ENCODE assay signal across 8 cellular contexts in genomic region chr4:144355809-144356757, GRCh38.
DNase-seq lines count a peak whose midpoint lies in the region; ATAC-seq, FAIRE-seq and TF ChIP-seq lines count a peak whose summit lies in the region.

No MANE protein-coding gene starts in this region.

- intact Hi-C loops in HepG2 (cut with micrococcal nuclease; ENCODE audit: unreplicated experiment): no loop called here

- H3K9me3 Mint-ChIP-seq in activated T-cell treated with anti-CD3 and anti-CD28 coated beads, Interleukin-2, amount 50 U/mL, for 72 hours: peaks cover 0 to 3% of the 10 kb centered on the region in 2 donors
- no peaks in the 10 kb centered on the region for H3K9me3 Mint-ChIP-seq in activated T-cell treated with anti-CD3 and anti-CD28 coated beads, Interleukin-2, amount 50 U/mL, for 4 hours
- no peaks in the 10 kb centered on the region for H3K9me3 Mint-ChIP-seq in activated naive CD8-positive, alpha-beta T cell treated with anti-CD3 and anti-CD28 coated beads, Interleukin-2, amount 10 ng/mL, durations not matched to agents 7 days and 5 days

- FAIRE-seq in HepG2 (lab: Jason Lieb, UNC): no peak

- no peak for TF ChIP-seq POLR2A in HepG2 (IDR thresholded peaks at IDR 0.05; ENCODE audit: insufficient read depth in 1 of 2, low read depth in 2 of 2, low read length in 2 of 2)

- no peaks in the 10 kb centered on the region for H3K79me2 ChIP-seq in KMS-11 (ENCODE audit: insufficient read depth, low read depth)
- H3K79me2 ChIP-seq in HepG2 (ENCODE audit: insufficient read depth, low read length): no peaks in the 10 kb centered on the region

- peaks cover 36% of the 10 kb centered on the region for H3K4me1 ChIP-seq in KMS-11 (ENCODE audit: low read depth, poor library complexity, severe bottlenecking)
- H3K4me1 ChIP-seq in HepG2 (ENCODE audit: insufficient read depth, low read length): no peaks in the 10 kb centered on the region

- H3K4me1 Mint-ChIP-seq in activated T-cell treated with anti-CD3 and anti-CD28 coated beads, Interleukin-2, amount 50 U/mL, for 72 hours (ENCODE audit: low read depth): peaks cover 19% of the 10 kb centered on the region
- H3K4me1 Mint-ChIP-seq in activated T-cell treated with anti-CD3 and anti-CD28 coated beads, Interleukin-2, amount 50 U/mL, for 4 hours (ENCODE audit: low read depth): no peaks in the 10 kb centered on the region
- H3K4me1 Mint-ChIP-seq in activated naive CD8-positive, alpha-beta T cell treated with anti-CD3 and anti-CD28 coated beads, Interleukin-2, amount 10 ng/mL, durations not matched to agents 7 days and 5 days: peaks cover 2% of the 10 kb centered on the region

- H3K36me3 Mint-ChIP-seq in activated T-cell treated with anti-CD3 and anti-CD28 coated beads, Interleukin-2, amount 50 U/mL, for 72 hours (ENCODE audit: insufficient read depth in 2 of 2): no peaks in the 10 kb centered on the region
- no peaks in the 10 kb centered on the region for H3K36me3 Mint-ChIP-seq in activated T-cell treated with anti-CD3 and anti-CD28 coated beads, Interleukin-2, amount 50 U/mL, for 4 hours (ENCODE audit: insufficient read depth)
- no peaks in the 10 kb centered on the region for H3K36me3 Mint-ChIP-seq in activated naive CD8-positive, alpha-beta T cell treated with anti-CD3 and anti-CD28 coated beads, Interleukin-2, amount 10 ng/mL, durations not matched to agents 7 days and 5 days

- H3K27me3 Mint-ChIP-seq in activated T-cell treated with anti-CD3 and anti-CD28 coated beads, Interleukin-2, amount 50 U/mL, for 72 hours (ENCODE audit: low read depth): peaks cover 25% of the 10 kb centered on the region
- H3K27me3 Mint-ChIP-seq in activated T-cell treated with anti-CD3 and anti-CD28 coated beads, Interleukin-2, amount 50 U/mL, for 4 hours (ENCODE audit: low read depth): peaks cover 7% of the 10 kb centered on the region
- peaks cover 7% of the 10 kb centered on the region for H3K27me3 Mint-ChIP-seq in activated naive CD8-positive, alpha-beta T cell treated with anti-CD3 and anti-CD28 coated beads, Interleukin-2, amount 10 ng/mL, durations not matched to agents 7 days and 5 days

- peak; percentile 71 to 79 for ATAC-seq in activated T-cell treated with anti-CD3 and anti-CD28 coated beads, Interleukin-2, amount 50 U/mL, for 72 hours (replicated peaks in 1 of 2)
- no peak for ATAC-seq in activated T-cell treated with anti-CD3 and anti-CD28 coated beads, Interleukin-2, amount 50 U/mL, for 4 hours
- peak; percentile 36 for ATAC-seq in activated naive CD8-positive, alpha-beta T cell treated with anti-CD3 and anti-CD28 coated beads, Interleukin-2, amount 10 ng/mL, durations not matched to agents 7 days and 5 days (ENCODE audit: low read depth)
- peak; percentile 67 for ATAC-seq in HepG2

- TF ChIP-seq CTCF in KMS-11 (conservative IDR thresholded peaks at IDR 0.05; ENCODE audit: low read depth, low read length): peak; percentile 57
- TF ChIP-seq CTCF in HepG2 (CRISPR knock-in tag; IDR thresholded peaks at IDR 0.05): no peak

- H2AFZ ChIP-seq in KMS-11 (ENCODE audit: low read depth) (no peak overlapping the region), HepG2 (ENCODE audit: low read length) (no peak overlapping the region)

- H3K36me3 ChIP-seq in KMS-11 (ENCODE audit: insufficient read depth) (no peaks in the 10 kb centered on the region), HepG2 (replicated peaks in 1 of 2; ENCODE audit: control insufficient read depth in 1 of 2, insufficient read depth in 2 of 2, low read length in 2 of 2) (no peaks in the 10 kb centered on the region)

- H3K9me3 ChIP-seq in HepG2 (ENCODE audit: low read length): no peaks in the 10 kb centered on the region

- H3K4me3 ChIP-seq in KMS-11 (IDR thresholded peaks at IDR 0.05; ENCODE audit: insufficient read depth, low read depth, low read length) (no peak overlapping the region), HepG2 (replicated peaks in 1 of 3; ENCODE audit: insufficient read depth in 1 of 3, low read depth in 2 of 3, low read length in 3 of 3) (no peak overlapping the region)

- POLR2A ChIA-PET in activated naive CD8-positive, alpha-beta T cell treated with anti-CD3 and anti-CD28 coated beads, Interleukin-2, amount 10 ng/mL, durations not matched to agents 7 days and 5 days (lab: Charles Lee): no interaction called here
- POLR2A ChIA-PET in HepG2 (lab: Yijun Ruan, JAX): no interaction called here

- no peak for TF ChIP-seq RAD21 in HepG2 (CRISPR knock-in tag; IDR thresholded peaks at IDR 0.05)

- H3K27me3 ChIP-seq in KMS-11 (ENCODE audit: insufficient read depth, low read depth) (no peaks in the 10 kb centered on the region), HepG2 (ENCODE audit: control insufficient read depth in 1 of 2, insufficient read depth in 2 of 2, low read length in 2 of 2) (no peaks in the 10 kb centered on the region)

- TF ChIP-seq EP300 in HepG2 (IDR thresholded peaks at IDR 0.05; ENCODE audit: low read depth in 2 of 2, low read length in 2 of 2) (no peak), HepG2 (CRISPR knock-in tag; IDR thresholded peaks at IDR 0.05; ENCODE audit: borderline replicate concordance) (no peak)

- CTCF ChIA-PET in HepG2 (lab: Yijun Ruan, JAX; ENCODE audit: low intra/inter-chr PET ratio, low total read pairs): no interaction called here

- BruUV-seq in HepG2 (replicated peaks; lab: Mats Ljungman, UMichigan): no TSS peak

- H3K4me2 ChIP-seq in KMS-11 (peak overlapping the region; percentile 36), HepG2 (ENCODE audit: low read depth, low read length) (no peak overlapping the region)

- WGBS in HepG2 (ENCODE audit: low lambda C conversion rate): under 1% methylated on average over 10 of the region's 10 CpGs

- H3K27ac Mint-ChIP-seq in activated T-cell treated with anti-CD3 and anti-CD28 coated beads, Interleukin-2, amount 50 U/mL, for 72 hours: peak overlapping the region; percentile 66
- no peak overlapping the region for H3K27ac Mint-ChIP-seq in activated naive CD8-positive, alpha-beta T cell treated with anti-CD3 and anti-CD28 coated beads, Interleukin-2, amount 10 ng/mL, durations not matched to agents 7 days and 5 days

- no peak overlapping the region for H3K4me3 Mint-ChIP-seq in activated T-cell treated with anti-CD3 and anti-CD28 coated beads, Interleukin-2, amount 50 U/mL, for 72 hours
- no peak overlapping the region for H3K4me3 Mint-ChIP-seq in activated T-cell treated with anti-CD3 and anti-CD28 coated beads, Interleukin-2, amount 50 U/mL, for 4 hours
- no peak overlapping the region for H3K4me3 Mint-ChIP-seq in activated naive CD8-positive, alpha-beta T cell treated with anti-CD3 and anti-CD28 coated beads, Interleukin-2, amount 10 ng/mL, durations not matched to agents 7 days and 5 days

- in situ Hi-C loops in HepG2 (cut with HindIII; ENCODE audit: extremely low pct_ligation_motif_present, low pct_unique_long_range_greater_than_20kb): no loop called here

- H3K27ac ChIP-seq in KMS-11: no peak overlapping the region
- H3K27ac ChIP-seq in HepG2 (ENCODE audit: extremely low read length, insufficient read depth, low read length): no peak overlapping the region

- no peak overlapping the region for H3K9ac ChIP-seq in KMS-11
- H3K9ac ChIP-seq in HepG2 (ENCODE audit: insufficient read depth, low read depth, low read length): no peak overlapping the region

- peak; percentile 10 to 36 for DNase-seq in activated T-cell treated with anti-CD3 and anti-CD28 coated beads, Interleukin-2, amount 50 U/mL, for 72 hours
- no peak for DNase-seq in activated T-cell treated with anti-CD3 and anti-CD28 coated beads, Interleukin-2, amount 50 U/mL, for 4 hours
- DNase-seq in HCEC 1CT (peak; percentile 51), HepG2 (ENCODE audit: low spot score) (peak; percentile 3), putamen (ENCODE audit: low spot score) (no peak), NCI-H1048 (lab: John Stamatoyannopoulos, UW) (no peak)
- no peak for DNase-seq in activated naive CD8-positive, alpha-beta T cell treated with anti-CD3 and anti-CD28 coated beads, Interleukin-2, amount 10 ng/mL, durations not matched to agents 7 days and 5 days

- H4K20me1 ChIP-seq in KMS-11 (ENCODE audit: insufficient read depth) (no peaks in the 10 kb centered on the region), HepG2 (ENCODE audit: insufficient read depth, low read length) (no peaks in the 10 kb centered on the region)

TF ChIP-seq in HepG2, 621 proteins besides CTCF, POLR2A, EP300 and RAD21:
- TF ChIP-seq SIX4 (CRISPR knock-in tag; IDR thresholded peaks at IDR 0.05): no peak
- TF ChIP-seq GFI1 (CRISPR knock-in tag; IDR thresholded peaks at IDR 0.05; ENCODE audit: borderline replicate concordance): no peak
- no peak for TF ChIP-seq FLYWCH1 (CRISPR knock-in tag; IDR thresholded peaks at IDR 0.05)
- no peak for TF ChIP-seq ZNF253 (CRISPR knock-in tag; IDR thresholded peaks at IDR 0.05; ENCODE audit: borderline replicate concordance)
- no peak for TF ChIP-seq SMARCE1 (IDR thresholded peaks at IDR 0.05; ENCODE audit: borderline replicate concordance)
- no peak for TF ChIP-seq ZNF577 (CRISPR knock-in tag; IDR thresholded peaks at IDR 0.05; ENCODE audit: borderline replicate concordance, low read depth)
- no peak for TF ChIP-seq ZNF468 (CRISPR knock-in tag; IDR thresholded peaks at IDR 0.05)
- TF ChIP-seq GTF3A (CRISPR knock-in tag; conservative IDR thresholded peaks at IDR 0.05): no peak
- TF ChIP-seq ZNF12 (CRISPR knock-in tag; IDR thresholded peaks at IDR 0.05): no peak
- no peak for TF ChIP-seq ZNF121 (CRISPR knock-in tag; IDR thresholded peaks at IDR 0.05)
- TF ChIP-seq HDAC2 (CRISPR knock-in tag; IDR thresholded peaks at IDR 0.05): no peak
- no peak for TF ChIP-seq MIER3 (CRISPR knock-in tag; IDR thresholded peaks at IDR 0.05; ENCODE audit: borderline replicate concordance)
- TF ChIP-seq ATF2 (CRISPR knock-in tag; IDR thresholded peaks at IDR 0.05): no peak
- TF ChIP-seq ZNF382 (CRISPR knock-in tag; IDR thresholded peaks at IDR 0.05; ENCODE audit: borderline replicate concordance): no peak

Comparison
In these comparisons a context has a peak if more than half of its experiments do, and no peak if none do; other contexts are left out.
1. ATAC-seq: peak in activated T-cell treated with anti-CD3 and anti-CD28 coated beads, Interleukin-2, amount 50 U/mL, for 72 hours (2 of 2), activated naive CD8-positive, alpha-beta T cell treated with anti-CD3 and anti-CD28 coated beads, Interleukin-2, amount 10 ng/mL, durations not matched to agents 7 days and 5 days (single experiment) and HepG2 (single experiment); none in activated T-cell treated with anti-CD3 and anti-CD28 coated beads, Interleukin-2, amount 50 U/mL, for 4 hours (0 of 2).
2. DNase-seq: peak in activated T-cell treated with anti-CD3 and anti-CD28 coated beads, Interleukin-2, amount 50 U/mL, for 72 hours (2 of 2), HCEC 1CT (single experiment) and HepG2 (single experiment); none in activated T-cell treated with anti-CD3 and anti-CD28 coated beads, Interleukin-2, amount 50 U/mL, for 4 hours (single experiment), activated naive CD8-positive, alpha-beta T cell treated with anti-CD3 and anti-CD28 coated beads, Interleukin-2, amount 10 ng/mL, durations not matched to agents 7 days and 5 days (single experiment), putamen (single experiment) and NCI-H1048 (single experiment).